ENCODE assay signal across 8 cellular contexts in the genomic region with DNA sequence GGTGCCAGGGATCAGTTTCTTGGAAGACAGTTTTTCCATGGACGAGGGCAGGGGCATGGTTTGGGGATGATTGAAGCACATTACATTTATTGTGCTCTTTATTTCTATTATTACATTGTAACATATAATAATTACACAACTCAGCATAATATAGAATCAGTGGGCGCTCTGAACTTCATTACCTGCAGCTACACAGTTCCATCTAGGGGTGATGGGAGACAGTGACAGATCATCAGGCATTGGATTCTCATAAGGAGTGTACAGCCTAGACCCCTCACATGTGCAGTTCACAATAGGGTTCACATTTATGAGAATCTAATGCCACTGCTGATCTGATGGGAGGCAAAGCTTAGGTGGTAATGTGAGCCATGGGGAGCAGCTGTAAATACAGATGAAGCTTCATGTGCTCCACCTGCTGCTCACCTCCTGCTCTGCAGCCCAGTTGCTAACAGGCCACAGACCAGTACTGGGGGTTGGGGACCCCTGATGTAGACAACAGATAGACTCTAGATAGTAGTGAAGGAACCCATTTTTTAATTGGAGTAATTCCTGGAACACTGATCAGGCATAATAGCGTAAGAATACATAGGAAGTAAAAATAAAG. TPM values are rescaled to one million over a fixed set of nuclear protein-coding genes. Genes with fewer than 3 reads are reported as not detected.
DNase-seq lines count a peak whose midpoint lies in the region; ATAC-seq and TF ChIP-seq lines count a peak whose summit lies in the region.

No MANE protein-coding gene starts in this region.

- no peak for TF ChIP-seq POLR2A in Peyer's patch (IDR thresholded peaks at IDR 0.05)

- DNase-seq in EL (peak; percentile 26), Peyer's patch (no peak), kidney epithelial cell (ENCODE audit: low read depth) (no peak), NCI-H1694 treated with DMSO at 0.1 percent for 48 hours (lab: John Stamatoyannopoulos, UW) (no peak), NCI-H2227 (lab: John Stamatoyannopoulos, UW; ENCODE audit: unreplicated experiment) (no peak)

- peak in 4 of 6 experiments; percentile 11 to 43 (median 36) for TF ChIP-seq CTCF in Peyer's patch (IDR thresholded peaks at IDR 0.05)
- TF ChIP-seq CTCF in kidney epithelial cell (IDR thresholded peaks at IDR 0.05; ENCODE audit: insufficient read depth, low read length, poor library complexity, severe bottlenecking): peak; percentile 62

- ATAC-seq in GM21723 (IDR thresholded peaks at IDR 0.05; ENCODE audit: unreplicated experiment) (peak; percentile 63), GM21619 (IDR thresholded peaks at IDR 0.05; ENCODE audit: unreplicated experiment) (no peak), GM19023 (IDR thresholded peaks at IDR 0.05; ENCODE audit: unreplicated experiment) (no peak)

- no peaks in the 10 kb centered on the region for H3K27me3 ChIP-seq in Peyer's patch
- H3K27me3 ChIP-seq in kidney epithelial cell (ENCODE audit: control insufficient read depth, insufficient read depth, low read length): no peaks in the 10 kb centered on the region

- no peak overlapping the region for H3K27ac ChIP-seq in Peyer's patch

- H3K4me3 ChIP-seq in Peyer's patch (no peak overlapping the region), kidney epithelial cell (ENCODE audit: low read depth, low read length) (no peak overlapping the region)

- no peaks in the 10 kb centered on the region for H3K4me1 ChIP-seq in Peyer's patch

- no peaks in the 10 kb centered on the region for H3K36me3 ChIP-seq in Peyer's patch
- H3K36me3 ChIP-seq in kidney epithelial cell (ENCODE audit: control insufficient read depth, insufficient read depth, low read length): no peaks in the 10 kb centered on the region

- no peaks in the 10 kb centered on the region for H3K9me3 ChIP-seq in Peyer's patch

RNA-seq across cellular contexts. Expression of gene MC4R, which starts 41.5 kb away (rescaled TPM):
- total RNA-seq in Peyer's patch: not detected
- 0.55 TPM in 1 of 2 replicates, not detected in the other for total RNA-seq in kidney epithelial cell
